17 cellular contexts compared by ENCODE assay signal in the genomic region with DNA sequence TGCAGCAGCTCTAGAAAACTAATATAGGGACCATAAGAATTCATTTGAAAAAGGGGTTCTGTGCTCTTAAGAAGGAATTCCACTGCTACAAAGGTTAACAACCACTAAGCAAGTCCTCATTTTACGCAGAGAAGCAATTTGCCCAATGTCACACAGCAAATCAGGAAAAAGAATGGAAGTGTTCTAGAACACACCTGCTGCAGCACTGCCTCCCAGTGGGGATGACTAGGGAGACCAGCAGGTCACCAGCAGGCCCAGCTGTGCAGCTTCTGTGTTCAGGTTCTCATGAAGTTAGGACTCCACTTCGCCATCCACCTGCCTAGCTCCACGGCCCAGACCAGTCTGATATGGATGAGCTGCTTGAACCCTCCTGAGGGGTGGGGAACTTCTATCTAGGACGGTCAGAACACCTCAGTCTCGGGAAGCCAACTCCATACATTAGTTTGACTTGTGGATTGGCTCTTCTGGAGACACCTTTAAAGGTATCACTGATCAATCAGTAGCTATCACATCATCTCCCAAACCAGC. TPM values are rescaled to one million over a fixed set of nuclear protein-coding genes. Genes with fewer than 3 reads are reported as not detected.
DNase-seq lines count a peak whose midpoint lies in the region; ATAC-seq, FAIRE-seq and TF ChIP-seq lines count a peak whose summit lies in the region.
"Had no signal": no experiment of that assay in that cellular context is flagged by ENCODE, and none has a peak within 500 bp of the region (broad histone marks: within the 10 kb centered on the region; RNA-seq: fewer than 3 reads in every experiment).

No MANE protein-coding gene starts in this region.

- H4K20me1 ChIP-seq in osteoblast (ENCODE audit: insufficient read depth, low read length), result peaks cover 10% of the 10 kb centered on the region

- no peak for ATAC-seq in foreskin keratinocyte

- no peak overlapping the region for H3K4me2 ChIP-seq in osteoblast (ENCODE audit: insufficient read depth, low read length)

- no peaks in the 10 kb centered on the region for H3K9me3 ChIP-seq in WERI-Rb-1 (ENCODE audit: severe bottlenecking)
- H3K9me3 ChIP-seq in osteoblast (ENCODE audit: low read depth, low read length), result no peaks in the 10 kb centered on the region
- H3K9me3 ChIP-seq: colonic mucosa, suprapubic skin had no signal

- H3K79me2 ChIP-seq in osteoblast (ENCODE audit: insufficient read depth, low read length), result no peaks in the 10 kb centered on the region

- peak; percentile 3 for TF ChIP-seq CTCF in AG09309 (IDR thresholded peaks at IDR 0.05; ENCODE audit: control insufficient read depth, insufficient read depth, low read depth, low read length, missing control alignments)
- peak; percentile 29; the same call in 1 of the 2 replicates for TF ChIP-seq CTCF in WERI-Rb-1 (IDR thresholded peaks at IDR 0.05; ENCODE audit: low read depth, low read length)
- peak; percentile 34 for TF ChIP-seq CTCF in foreskin keratinocyte (conservative IDR thresholded peaks at IDR 0.05)
- TF ChIP-seq CTCF in osteoblast (IDR thresholded peaks at IDR 0.05; ENCODE audit: extremely low read depth, low read depth, low read length), result no peak

- H3K36me3 ChIP-seq in WERI-Rb-1, result peaks cover 7% of the 10 kb centered on the region
- H3K36me3 ChIP-seq in osteoblast (ENCODE audit: insufficient read depth, low read length), result no peaks in the 10 kb centered on the region
- H3K36me3 ChIP-seq: colonic mucosa, suprapubic skin had no signal

- no peak overlapping the region for H3K27ac ChIP-seq in WERI-Rb-1
- no peak overlapping the region for H3K27ac ChIP-seq in foreskin keratinocyte
- no peak overlapping the region for H3K27ac ChIP-seq in osteoblast (ENCODE audit: low read depth, low read length)
- H3K27ac ChIP-seq: colonic mucosa, epithelial cell of prostate, suprapubic skin had no signal

- peak; percentile 38 for FAIRE-seq in GM18507 (lab: Jason Lieb, UNC)
- FAIRE-seq: G401.6 had no signal

- intact Hi-C loops in posterior cingulate gyrus (cut with DNase I), result no loop called here

- no peaks in the 10 kb centered on the region for H3K4me1 ChIP-seq in foreskin keratinocyte
- H3K4me1 ChIP-seq in osteoblast (ENCODE audit: insufficient read depth, low read length), result no peaks in the 10 kb centered on the region
- H3K4me1 ChIP-seq: colonic mucosa, suprapubic skin had no signal

- DNase-seq in AG09309 (ENCODE audit: low read depth), result no peak
- no peak for DNase-seq in GM18507 (ENCODE audit: extremely low spot score, insufficient read length, low read depth)
- no peak for DNase-seq in WERI-Rb-1
- no peak for DNase-seq in foreskin keratinocyte
- no peak for DNase-seq in osteoblast (ENCODE audit: insufficient read length, low spot score, missing footprints)
- DNase-seq in NCI-H2029 (lab: John Stamatoyannopoulos, UW), result no peak
- DNase-seq in posterior cingulate gyrus, result no peak
- DNase-seq in activated CD4-positive, CD25-positive, alpha-beta regulatory T cell (lab: John Stamatoyannopoulos, UW), result no peak
- DNase-seq: activated effector memory CD4-positive, alpha-beta T cell treated with Interleukin-2 at 50 U/mL for 16 hours; AML-193; amygdala; colonic mucosa; NCI-H1048; T-helper 1 cell had no signal

- H3K4me3 ChIP-seq in AG09309 (ENCODE audit: control insufficient read depth, low read depth, low read length) (no peak overlapping the region), WERI-Rb-1 (ENCODE audit: low read depth, low read length) (no peak overlapping the region), osteoblast (ENCODE audit: insufficient read depth, low read length) (no peak overlapping the region)
- H3K4me3 ChIP-seq: colonic mucosa, suprapubic skin had no signal

- H3K27me3 ChIP-seq in WERI-Rb-1 (ENCODE audit: insufficient read depth, low read depth, severe bottlenecking), result no peaks in the 10 kb centered on the region
- no peaks in the 10 kb centered on the region for H3K27me3 ChIP-seq in foreskin keratinocyte
- no peaks in the 10 kb centered on the region for H3K27me3 ChIP-seq in osteoblast (ENCODE audit: insufficient read depth, low read length)
- H3K27me3 ChIP-seq: colonic mucosa, suprapubic skin had no signal

- H2AFZ ChIP-seq in osteoblast (ENCODE audit: low read length), result no peak overlapping the region

RNA-seq across cellular contexts. Expression of a gene that starts 18.6 kb away (rescaled TPM):
- 14.2 and 15.5 TPM in 2 replicates for total RNA-seq in foreskin keratinocyte
- polyA plus RNA-seq in foreskin keratinocyte, result 13.6 and 14.5 TPM in 2 replicates
- 10.1 and 10.3 TPM in 2 replicates for total RNA-seq in osteoblast
